In genomic region chr12:6750506-6750905, GRCh38 we compare ENCODE assay signal across 15 cellular contexts. TPM values are rescaled to one million over a fixed set of nuclear protein-coding genes. Genes with fewer than 3 reads are reported as not detected.
"Had no signal": no experiment of that assay in that cellular context is flagged by ENCODE, and none has a peak within 500 bp of the region (broad histone marks: within the 10 kb centered on the region; RNA-seq: fewer than 3 reads in every experiment).

No MANE protein-coding gene starts in this region.

- H3K4me2 ChIP-seq: hepatocyte, neural progenitor cell had no signal

- H3K9me3 ChIP-seq: colonic mucosa, gastroesophageal sphincter, tibial nerve had no signal

- H3K9ac ChIP-seq: neural progenitor cell had no signal

- H3K27me3 Mint-ChIP-seq: activated CD4-positive, alpha-beta T cell treated with anti-CD3 and anti-CD28 coated beads, Interleukin-2, amount 10 ng/mL, durations not matched to agents 24 days and 14 days; activated naive CD4-positive, alpha-beta T cell treated with anti-CD3 and anti-CD28 coated beads, Interleukin-2, amount 50 U/mL, for 24 hours had no signal

- DNase-seq: activated CD4-positive, alpha-beta T cell treated with anti-CD3 and anti-CD28 coated beads, Interleukin-2, amount 10 ng/mL, durations not matched to agents 24 days and 14 days; aorta; caudate nucleus; colonic mucosa; retina had no signal

- ATAC-seq: gastroesophageal sphincter, WTC11 had no signal

- H2AFZ ChIP-seq: hepatocyte, neural progenitor cell had no signal

- H3K9me3 Mint-ChIP-seq: activated CD4-positive, alpha-beta T cell treated with anti-CD3 and anti-CD28 coated beads, Interleukin-2, amount 10 ng/mL, durations not matched to agents 24 days and 14 days; activated naive CD4-positive, alpha-beta T cell treated with anti-CD3 and anti-CD28 coated beads, Interleukin-2, amount 50 U/mL, for 24 hours; activated T-helper 2 cell treated with anti-CD3 and anti-CD28 coated beads, Interferon-gamma antibody, Interleukin-2, Interleukin-4, amounts not matched to agents 10 μg/mL and 5 μg/mL and 100 μg/mL, durations not matched to agents 14 hours and 24 hours and 36 hours; neural progenitor cell; WTC11 had no signal

- H3K27ac Mint-ChIP-seq: activated naive CD4-positive, alpha-beta T cell treated with anti-CD3 and anti-CD28 coated beads, Interleukin-2, amount 50 U/mL, for 24 hours; neural progenitor cell; WTC11 had no signal

- H3K27ac ChIP-seq: colonic mucosa, hepatocyte, neural progenitor cell, SK-N-MC had no signal

- H3K4me3 ChIP-seq: colonic mucosa, gastroesophageal sphincter, hepatocyte, neural progenitor cell, SK-N-MC, skin epidermis, tibial nerve had no signal

- H3K27me3 ChIP-seq: colonic mucosa, gastroesophageal sphincter, hepatocyte, neural progenitor cell, tibial nerve had no signal

RNA-seq across cellular contexts. Expression of gene LAG3, which starts 21.8 kb away (rescaled TPM):
- total RNA-seq: kidney epithelial cell had no signal
